In the genomic region with DNA sequence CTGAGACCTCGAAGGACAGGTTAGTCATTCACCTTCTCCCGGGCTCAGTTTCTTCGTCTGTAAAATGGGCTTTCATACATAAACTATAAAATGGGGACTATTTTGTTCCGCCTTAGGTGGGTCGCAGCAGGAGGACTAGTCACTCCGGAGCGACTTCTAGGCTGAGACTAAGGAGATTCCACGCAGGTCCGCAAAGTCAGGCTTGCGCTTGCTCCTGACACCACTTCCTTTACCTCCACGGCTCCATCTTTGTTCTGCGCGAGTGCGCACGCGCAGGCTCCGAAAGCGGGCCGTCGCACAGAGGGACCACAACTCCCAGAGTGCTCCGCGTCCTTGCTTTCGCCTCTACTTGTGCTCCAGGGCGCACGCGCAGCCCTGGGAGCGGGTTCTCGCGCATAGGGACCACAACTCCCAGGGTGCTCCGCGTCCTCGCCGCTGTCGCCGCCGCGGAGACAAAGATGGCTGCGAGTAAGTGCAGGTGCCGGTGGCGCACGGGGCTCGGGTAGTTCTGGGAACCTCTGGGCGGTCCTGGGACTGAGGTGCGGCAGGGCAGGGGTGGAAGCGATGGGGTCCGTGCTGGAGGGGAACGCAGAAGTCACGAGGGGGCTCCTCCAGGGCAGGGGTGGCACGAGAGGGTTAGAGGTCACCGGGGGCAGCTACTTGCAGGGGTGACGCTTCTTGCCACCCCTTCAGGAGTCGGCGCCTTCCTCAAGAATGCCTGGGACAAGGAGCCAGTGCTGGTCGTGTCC, we compare ENCODE assay signal across 8 cellular contexts. TPM values are rescaled to one million over a fixed set of nuclear protein-coding genes. Genes with fewer than 3 reads are reported as not detected.
DNase-seq lines count a peak whose midpoint lies in the region; ATAC-seq and TF ChIP-seq lines count a peak whose summit lies in the region.

Gene NDUFA3 (plus strand): TSS at position 435 of the 749 bp plus-strand sequence. CDS start 24 bp downstream, at position 459.

- H3K36me3 Mint-ChIP-seq in activated T-helper 2 cell treated with anti-CD3 and anti-CD28 coated beads, Interferon-gamma antibody, Interleukin-2, Interleukin-4, amounts not matched to agents 10 μg/mL and 5 μg/mL and 100 μg/mL, durations not matched to agents 14 hours and 24 hours and 36 hours (ENCODE audit: low read depth) = peaks cover 28% of the 10 kb centered on the region
- H3K36me3 Mint-ChIP-seq in naive thymus-derived CD8-positive, alpha-beta T cell = peaks cover 0 to 24% (median 5%) of the 10 kb centered on the region in 3 donors

- peaks cover 27% of the 10 kb centered on the region for H3K36me3 ChIP-seq in RWPE2 (ENCODE audit: low read depth)

- no peak within 1 kb of the TSS for H3K27ac ChIP-seq in RWPE2 (ENCODE audit: poor library complexity, severe bottlenecking)

- ATAC-seq in RWPE2 (ENCODE audit: low read depth) = peak; percentile 98
- peak; percentile 97 to 99 for ATAC-seq in naive thymus-derived CD8-positive, alpha-beta T cell

- H3K4me1 ChIP-seq in RWPE2 (ENCODE audit: insufficient read depth, poor library complexity, severe bottlenecking) = no peaks in the 10 kb centered on the region

- H3K9me3 Mint-ChIP-seq in activated T-helper 2 cell treated with anti-CD3 and anti-CD28 coated beads, Interferon-gamma antibody, Interleukin-2, Interleukin-4, amounts not matched to agents 10 μg/mL and 5 μg/mL and 100 μg/mL, durations not matched to agents 14 hours and 24 hours and 36 hours = no peaks in the 10 kb centered on the region
- H3K9me3 Mint-ChIP-seq in naive thymus-derived CD8-positive, alpha-beta T cell = no peaks in the 10 kb centered on the region

- H3K27ac Mint-ChIP-seq in activated T-helper 2 cell treated with anti-CD3 and anti-CD28 coated beads, Interferon-gamma antibody, Interleukin-2, Interleukin-4, amounts not matched to agents 10 μg/mL and 5 μg/mL and 100 μg/mL, durations not matched to agents 14 hours and 24 hours and 36 hours = peak within 1 kb of the TSS; percentile 79
- peak within 1 kb of the TSS; percentile 89 to 99 (median 96) for H3K27ac Mint-ChIP-seq in naive thymus-derived CD8-positive, alpha-beta T cell

- TF ChIP-seq CTCF in RWPE2 (IDR thresholded peaks at IDR 0.05; ENCODE audit: poor library complexity, severe bottlenecking) = no peak
- no peak for TF ChIP-seq CTCF in fibroblast of mammary gland (conservative IDR thresholded peaks at IDR 0.05; ENCODE audit: control insufficient read depth, insufficient read depth, low read depth, low read length)

- peak within 1 kb of the TSS; percentile 91 for H3K4me3 Mint-ChIP-seq in activated T-helper 2 cell treated with anti-CD3 and anti-CD28 coated beads, Interferon-gamma antibody, Interleukin-2, Interleukin-4, amounts not matched to agents 10 μg/mL and 5 μg/mL and 100 μg/mL, durations not matched to agents 14 hours and 24 hours and 36 hours (ENCODE audit: low read depth)
- H3K4me3 Mint-ChIP-seq in naive thymus-derived CD8-positive, alpha-beta T cell = peak within 1 kb of the TSS; percentile 90 to 99 (median 98)

- peaks cover 8% of the 10 kb centered on the region for H3K4me1 Mint-ChIP-seq in activated T-helper 2 cell treated with anti-CD3 and anti-CD28 coated beads, Interferon-gamma antibody, Interleukin-2, Interleukin-4, amounts not matched to agents 10 μg/mL and 5 μg/mL and 100 μg/mL, durations not matched to agents 14 hours and 24 hours and 36 hours (ENCODE audit: low read depth)
- H3K4me1 Mint-ChIP-seq in naive thymus-derived CD8-positive, alpha-beta T cell = peaks cover 18 to 40% (median 30%) of the 10 kb centered on the region in 4 donors

- DNase-seq in EH (ENCODE audit: low read depth) = peak; percentile 98
- peak; percentile 99 for DNase-seq in H4 (ENCODE audit: low spot score)
- DNase-seq in LoVo (ENCODE audit: low spot score) = peak; percentile 99
- DNase-seq in RWPE2 (ENCODE audit: low spot score) = peak; percentile 98
- DNase-seq in activated T-helper 2 cell treated with anti-CD3 and anti-CD28 coated beads, Interferon-gamma antibody, Interleukin-2, Interleukin-4, amounts not matched to agents 10 μg/mL and 5 μg/mL and 100 μg/mL, durations not matched to agents 14 hours and 24 hours and 36 hours (ENCODE audit: low spot score) = peak; percentile 98
- DNase-seq in fibroblast of mammary gland (ENCODE audit: low read depth) = peak; percentile 98
- peak; percentile 90 to 99 (median 98) for DNase-seq in naive thymus-derived CD8-positive, alpha-beta T cell
- DNase-seq in stimulated activated naive CD4-positive, alpha-beta T cell (lab: John Stamatoyannopoulos, UW) = peak; percentile 92 to 98 (median 98)

- intact Hi-C loops in activated T-helper 2 cell treated with anti-CD3 and anti-CD28 coated beads, Interferon-gamma antibody, Interleukin-2, Interleukin-4, amounts not matched to agents 10 μg/mL and 5 μg/mL and 100 μg/mL, durations not matched to agents 14 hours and 24 hours and 36 hours (cut with micrococcal nuclease) = loop anchor here (1.0 to 5.0 kb wide), 4 partner anchors 13 to 360 kb away; partner anchors contain the start of genes CNOT3, LENG9, MYADM and PRPF31

- H3K4me3 ChIP-seq in RWPE2 (ENCODE audit: severe bottlenecking) (peak within 1 kb of the TSS; percentile 72), fibroblast of mammary gland (ENCODE audit: control insufficient read depth, low read depth, low read length) (peak within 1 kb of the TSS; percentile 93)

- H3K9me3 ChIP-seq in RWPE2 (ENCODE audit: severe bottlenecking) = no peaks in the 10 kb centered on the region

- peaks cover 3% of the 10 kb centered on the region for H3K27me3 Mint-ChIP-seq in activated T-helper 2 cell treated with anti-CD3 and anti-CD28 coated beads, Interferon-gamma antibody, Interleukin-2, Interleukin-4, amounts not matched to agents 10 μg/mL and 5 μg/mL and 100 μg/mL, durations not matched to agents 14 hours and 24 hours and 36 hours (ENCODE audit: low read depth)
- H3K27me3 Mint-ChIP-seq in naive thymus-derived CD8-positive, alpha-beta T cell = no peaks in the 10 kb centered on the region

- H3K27me3 ChIP-seq in RWPE2 (ENCODE audit: insufficient read depth, poor library complexity, severe bottlenecking) = no peaks in the 10 kb centered on the region

- POLR2A ChIA-PET in naive thymus-derived CD8-positive, alpha-beta T cell (lab: Charles Lee) = interaction anchor here (0.6 to 4.7 kb wide), 7 partner anchors 9 to 1237 kb away, joined by 3 to 52 read pairs (median 5); partner anchors contain the start of genes CNOT3, KMT5C, LENG1 and MBOAT7

RNA-seq across cellular contexts. Expression of gene NDUFA3, which starts in this region (rescaled TPM):
- 38.8 and 45.2 TPM in 2 replicates for total RNA-seq in H4 (2014; rRNA removed; shearing (Covaris generic))
- 105 and 115 TPM in 2 replicates for total RNA-seq in activated T-helper 2 cell treated with anti-CD3 and anti-CD28 coated beads, Interferon-gamma antibody, Interleukin-2, Interleukin-4, amounts not matched to agents 10 μg/mL and 5 μg/mL and 100 μg/mL, durations not matched to agents 14 hours and 24 hours and 36 hours
- 100 to 1,000 TPM; 103 to 112 TPM for total RNA-seq in naive thymus-derived CD8-positive, alpha-beta T cell
- polyA plus RNA-seq in naive thymus-derived CD8-positive, alpha-beta T cell = 100 to 1,000 TPM; 489 to 564 (median 529) TPM
